ENCODE assay signal across 1 cellular context in genomic region chr13:30985637-30986205, GRCh38.
TF ChIP-seq lines count a peak whose summit lies in the region.

No MANE protein-coding gene starts in this region.

TF ChIP-seq in GM23338, 12 proteins besides CTCF, POLR2A, EP300 and RAD21 (continued from another document):
- TF ChIP-seq REST (IDR thresholded peaks at IDR 0.05; ENCODE audit: unreplicated experiment): no peak
- TF ChIP-seq POLR2AphosphoS5 (IDR thresholded peaks at IDR 0.05; ENCODE audit: low read depth): no peak
- TF ChIP-seq ZNF114 (CRISPR knock-in tag; IDR thresholded peaks at IDR 0.05): no peak
- no peak for TF ChIP-seq EZH2phosphoT487 (IDR thresholded peaks at IDR 0.05; ENCODE audit: unreplicated experiment)
- no peak for TF ChIP-seq NANOG (IDR thresholded peaks at IDR 0.05; ENCODE audit: borderline replicate concordance)
TF ChIP-seq in GM23338: peak in this region for 0.
